ENCODE assay signal across 13 cellular contexts in the genomic region with DNA sequence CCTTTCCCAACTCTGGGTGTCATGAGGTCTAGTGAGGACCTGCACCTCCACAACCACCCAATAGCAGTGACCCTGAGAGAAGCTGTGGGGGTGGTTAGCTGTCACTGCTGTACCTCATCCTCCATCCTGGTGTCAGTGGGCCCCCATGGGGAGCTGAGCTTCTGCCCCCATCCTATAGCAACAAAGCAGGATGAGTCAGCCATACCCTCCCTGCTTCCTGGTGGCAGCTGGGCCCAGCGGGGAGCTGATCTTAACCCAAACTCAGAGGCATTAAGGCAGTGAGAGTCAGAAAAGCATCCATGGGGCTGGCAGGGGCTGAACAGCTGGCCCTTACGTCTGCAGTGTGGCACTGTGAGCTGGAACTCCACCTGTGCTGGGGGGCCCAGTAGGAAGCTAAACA.
DNase-seq lines count a peak whose midpoint lies in the region; ATAC-seq and TF ChIP-seq lines count a peak whose summit lies in the region.
"Had no signal": no experiment of that assay in that cellular context is flagged by ENCODE, and none has a peak within 500 bp of the region (broad histone marks: within the 10 kb centered on the region; RNA-seq: fewer than 3 reads in every experiment).

No MANE protein-coding gene starts in this region.

- H3K27ac ChIP-seq in Peyer's patch, result no peak overlapping the region

- no peaks in the 10 kb centered on the region for H3K27me3 ChIP-seq in MG63
- no peaks in the 10 kb centered on the region for H3K27me3 ChIP-seq in Peyer's patch

- no peak for ATAC-seq in GM21529 (IDR thresholded peaks at IDR 0.05; ENCODE audit: unreplicated experiment)

- H3K4me3 ChIP-seq in MG63 (no peak overlapping the region), Peyer's patch (no peak overlapping the region)

- no peaks in the 10 kb centered on the region for H3K9me3 ChIP-seq in MG63
- H3K9me3 ChIP-seq in Peyer's patch, result no peaks in the 10 kb centered on the region

- no peak for TF ChIP-seq CTCF in Peyer's patch (IDR thresholded peaks at IDR 0.05)

- peak; percentile 76 for DNase-seq in DMS 273 treated with DMSO at 0.1 percent for 48 hours (lab: John Stamatoyannopoulos, UW)
- peak; percentile 6 for DNase-seq in MG63
- DNase-seq in Peyer's patch, result peak in 2 of 3 donors; percentile 20 to 24
- DNase-seq in posterior vena cava (ENCODE audit: low spot score), result peak; percentile 74
- no peak for DNase-seq in NCI-H345 treated with DMSO at 0.1 percent for 48 hours (lab: John Stamatoyannopoulos, UW; ENCODE audit: unreplicated experiment)
- DNase-seq in SW 1271 (lab: John Stamatoyannopoulos, UW), result no peak
- DNase-seq: COR-L47, Kasumi-1, NCI-H2029, NCI-H510A treated with DMSO at 0.1 percent for 48 hours, OCI-M1, RPMI8226 had no signal

- TF ChIP-seq POLR2A in Peyer's patch (IDR thresholded peaks at IDR 0.05), result no peak

- H3K4me1 ChIP-seq in Peyer's patch, result no peaks in the 10 kb centered on the region

- intact Hi-C loops in posterior vena cava (cut with DNase I), result no loop called here

- H3K36me3 ChIP-seq in MG63, result no peaks in the 10 kb centered on the region
- no peaks in the 10 kb centered on the region for H3K36me3 ChIP-seq in Peyer's patch

Comparison
In these comparisons a context has a peak if more than half of its experiments do, and no peak if none do; other contexts are left out.
1. DNase-seq: peak in DMS 273 treated with DMSO at 0.1 percent for 48 hours (single experiment), MG63 (single experiment), Peyer's patch (2 of 3) and posterior vena cava (single experiment); none in NCI-H345 treated with DMSO at 0.1 percent for 48 hours (single experiment) and SW 1271 (0 of 2).